In the genomic region with DNA sequence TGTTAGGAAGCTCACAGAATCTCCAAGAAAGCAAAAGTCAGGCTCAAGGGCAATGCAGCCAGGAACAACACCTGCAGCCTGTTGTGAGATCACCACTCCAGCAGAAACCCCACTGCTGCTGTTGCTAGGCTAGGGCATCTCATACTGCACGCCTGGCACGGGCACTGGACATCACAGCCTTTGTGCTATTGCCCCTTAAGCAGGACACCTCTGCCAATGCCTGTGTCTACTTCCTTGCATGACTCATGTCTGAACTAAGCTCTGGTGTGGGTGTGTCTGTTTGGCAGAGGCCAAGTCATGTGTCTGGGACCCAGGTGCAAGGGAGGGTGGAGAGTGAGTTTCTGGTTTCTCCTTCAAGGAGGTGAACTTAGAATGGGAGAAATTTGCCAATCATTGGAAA, we compare ENCODE assay signal across 8 cellular contexts. TPM values are rescaled to one million over a fixed set of nuclear protein-coding genes. Genes with fewer than 3 reads are reported as not detected.
DNase-seq lines count a peak whose midpoint lies in the region; ATAC-seq, FAIRE-seq and TF ChIP-seq lines count a peak whose summit lies in the region.

No MANE protein-coding gene starts in this region.

- peak; percentile 86 for FAIRE-seq in RCC 7860 (lab: Jason Lieb, UNC)

- H3K9me3 ChIP-seq in suprapubic skin, result no peaks in the 10 kb centered on the region

- peak; percentile 75 for ATAC-seq in GM19468 (IDR thresholded peaks at IDR 0.05; ENCODE audit: extremely low read depth, unreplicated experiment)
- ATAC-seq in HG03439 (IDR thresholded peaks at IDR 0.05; ENCODE audit: unreplicated experiment), result peak; percentile 78

- no CpG with 5 or more reads among the region's 2 CpGs for WGBS in suprapubic skin

- H3K4me3 Mint-ChIP-seq in Calu3 (ENCODE audit: low read depth, unreplicated experiment), result peak overlapping the region; percentile 8

- peaks cover 4% of the 10 kb centered on the region for H3K9me3 Mint-ChIP-seq in Calu3 (ENCODE audit: low read depth, unreplicated experiment)

- DNase-seq in Calu3 (peak; percentile 93), RCC 7860 (ENCODE audit: low spot score) (peak; percentile 94), amniotic epithelial cell (ENCODE audit: low read depth) (peak; percentile 77), islet precursor cell (peak; percentile 93), suprapubic skin (ENCODE audit: low spot score in 2 of 2) (no peak), superior temporal gyrus (ENCODE audit: extremely low spot score) (no peak)

- TF ChIP-seq CTCF in Calu3 (IDR thresholded peaks at IDR 0.05; ENCODE audit: unreplicated experiment), result no peak
- no peak for TF ChIP-seq CTCF in suprapubic skin (IDR thresholded peaks at IDR 0.05)

- H3K27ac Mint-ChIP-seq in Calu3 (ENCODE audit: unreplicated experiment), result peak overlapping the region; percentile 97

- intact Hi-C loops in Calu3 (cut with micrococcal nuclease; ENCODE audit: unreplicated experiment), result loop anchor here (5.0 to 10.0 kb wide), 4 partner anchors 34 to 392 kb away; partner anchors contain the start of gene EMP1

- H3K27ac ChIP-seq in suprapubic skin, result peak overlapping the region; percentile 78

- H3K36me3 ChIP-seq in suprapubic skin, result no peaks in the 10 kb centered on the region

- peaks cover 55% of the 10 kb centered on the region for H3K4me1 ChIP-seq in suprapubic skin

- CTCF ChIA-PET in Calu3 (lab: Charles Lee), result interaction anchor here (0.6 to 2.7 kb wide), 14 partner anchors 9 to 409 kb away, joined by 3 to 17 read pairs (median 4); partner anchors contain the start of genes DDX47 and EMP1

- H3K27me3 Mint-ChIP-seq in Calu3 (ENCODE audit: unreplicated experiment), result no peaks in the 10 kb centered on the region

- BruUV-seq in Calu3 (replicated peaks; lab: Mats Ljungman, UMichigan), result no TSS peak

- H3K27me3 ChIP-seq in suprapubic skin, result no peaks in the 10 kb centered on the region

- TF ChIP-seq POLR2A in suprapubic skin (IDR thresholded peaks at IDR 0.05), result no peak

- TF ChIP-seq EP300 in suprapubic skin (IDR thresholded peaks at IDR 0.05), result no peak

- H3K4me3 ChIP-seq in suprapubic skin, result no peak overlapping the region

- peaks cover 69% of the 10 kb centered on the region for H3K4me1 Mint-ChIP-seq in Calu3 (ENCODE audit: low read depth, unreplicated experiment)

- peaks cover 38% of the 10 kb centered on the region for H3K36me3 Mint-ChIP-seq in Calu3 (ENCODE audit: insufficient read depth, unreplicated experiment)

RNA-seq across cellular contexts. Expression of gene DDX47, which starts 10.0 kb away (rescaled TPM):
- total RNA-seq in Calu3 (2022), result 60.2 and 60.5 TPM in 2 replicates
- total RNA-seq in suprapubic skin, result 10 to 100 TPM; 64.1 to 76.4 (median 66.9) TPM

RNA-seq across cellular contexts. Expression of gene APOLD1, which starts 17.7 kb away (rescaled TPM):
- total RNA-seq in Calu3 (2022) (5.2 and 5.3 TPM in 2 replicates), suprapubic skin (10 to 100 TPM; 14.6 to 25.5 (median 16.4) TPM)

Comparison
In these comparisons a context has a peak if more than half of its experiments do, and no peak if none do; other contexts are left out.
1. DNase-seq: peak in Calu3 (single experiment), RCC 7860 (single experiment), amniotic epithelial cell (single experiment) and islet precursor cell (single experiment); none in suprapubic skin (0 of 2) and superior temporal gyrus (single experiment).